ENCODE assay signal across 14 cellular contexts in genomic region chr12:93978553-93978952, GRCh38.
DNase-seq lines count a peak whose midpoint lies in the region; ATAC-seq, FAIRE-seq and TF ChIP-seq lines count a peak whose summit lies in the region.
"Had no signal": no experiment of that assay in that cellular context is flagged by ENCODE, and none has a peak within 500 bp of the region (broad histone marks: within the 10 kb centered on the region; RNA-seq: fewer than 3 reads in every experiment).

No MANE protein-coding gene starts in this region.

- intact Hi-C loops in psoas muscle (cut with DNase I), result loop anchor here (5.0 to 10.0 kb wide), 3 partner anchors 211 to 411 kb away; partner anchors contain the start of gene SOCS2 (in 1 of the 2)

- H3K4me1 ChIP-seq in gastroesophageal sphincter (no peaks in the 10 kb centered on the region), psoas muscle (peaks cover 15% of the 10 kb centered on the region)
- H3K4me1 ChIP-seq: HAP-1 had no signal

- TF ChIP-seq POLR2A in gastroesophageal sphincter (IDR thresholded peaks at IDR 0.05), result no peak

- DNase-seq in GM03348 (ENCODE audit: low spot score) (peak; percentile 79), astrocyte of the hippocampus (ENCODE audit: low read depth, low spot score) (peak; percentile 16), psoas muscle (no peak), urothelium cell line (ENCODE audit: low spot score) (no peak), NCI-H1417 treated with DMSO at 0.1 percent for 48 hours (lab: John Stamatoyannopoulos, UW) (no peak), ACHN (no peak), KBM-7 (no peak)
- DNase-seq: cerebellar nuclear complex, naive B cell, NCI-H1105, NCI-H510A had no signal

- H3K4me3 ChIP-seq in gastroesophageal sphincter (no peak overlapping the region), psoas muscle (no peak overlapping the region)
- H3K4me3 ChIP-seq: HAP-1 had no signal

- TF ChIP-seq EP300 in gastroesophageal sphincter (IDR thresholded peaks at IDR 0.05), result no peak

- H3K27me3 ChIP-seq in gastroesophageal sphincter, result no peaks in the 10 kb centered on the region
- H3K27me3 ChIP-seq in psoas muscle (ENCODE audit: insufficient read depth in 3 of 3, low read length in 2 of 3), result no peaks in the 10 kb centered on the region

- peak; percentile 83 for ATAC-seq in gastroesophageal sphincter
- peak in 3 of 4 donors; percentile 44 to 58 (median 50) for ATAC-seq in psoas muscle

- H3K36me3 ChIP-seq in gastroesophageal sphincter, result no peaks in the 10 kb centered on the region
- no peaks in the 10 kb centered on the region for H3K36me3 ChIP-seq in psoas muscle (ENCODE audit: insufficient read depth in 1 of 2, low read depth in 1 of 2)
- H3K36me3 ChIP-seq: HAP-1 had no signal

- TF ChIP-seq CTCF in gastroesophageal sphincter (IDR thresholded peaks at IDR 0.05), result no peak
- TF ChIP-seq CTCF in psoas muscle (IDR thresholded peaks at IDR 0.05), result no peak

- H3K27ac ChIP-seq in gastroesophageal sphincter (peak overlapping the region in 1 of 4 donors; percentile 37), psoas muscle (no peak overlapping the region)
- H3K27ac ChIP-seq: C4-2B had no signal

- H3K9me3 ChIP-seq in gastroesophageal sphincter, result no peaks in the 10 kb centered on the region
- no peaks in the 10 kb centered on the region for H3K9me3 ChIP-seq in psoas muscle
- H3K9me3 ChIP-seq: HAP-1 had no signal

- no peak for FAIRE-seq in urothelium cell line (lab: Jason Lieb, UNC)

- in situ Hi-C loops in ACHN (cut with HindIII; ENCODE audit: low pct_ligation_motif_present, low pct_unique_long_range_greater_than_20kb, low sequenced_read_pairs) (no loop called here), KBM-7 (cut with MboI; ENCODE audit: low pct_unique_long_range_greater_than_20kb, low sequenced_read_pairs) (loop anchor here (25.0 kb wide), 1 partner anchor 466 kb away; no protein-coding TSS in a partner anchor)

- 64 to 100% methylated on average over 1 of the region's 1 CpG for WGBS in gastroesophageal sphincter (ENCODE audit: low coverage in 1 of 2), 2 donors
- 92 to 100% (median 100%) methylated on average over 1 of the region's 1 CpG for WGBS in psoas muscle, 3 donors

Comparison
In these comparisons a context has a peak if more than half of its experiments do, and no peak if none do; other contexts are left out.
1. DNase-seq: peak in GM03348 (single experiment) and astrocyte of the hippocampus (single experiment); none in psoas muscle (0 of 2), urothelium cell line (single experiment), NCI-H1417 treated with DMSO at 0.1 percent for 48 hours (single experiment), ACHN (single experiment) and KBM-7 (single experiment).